ENCODE assay signal across 38 cellular contexts in the genomic region with DNA sequence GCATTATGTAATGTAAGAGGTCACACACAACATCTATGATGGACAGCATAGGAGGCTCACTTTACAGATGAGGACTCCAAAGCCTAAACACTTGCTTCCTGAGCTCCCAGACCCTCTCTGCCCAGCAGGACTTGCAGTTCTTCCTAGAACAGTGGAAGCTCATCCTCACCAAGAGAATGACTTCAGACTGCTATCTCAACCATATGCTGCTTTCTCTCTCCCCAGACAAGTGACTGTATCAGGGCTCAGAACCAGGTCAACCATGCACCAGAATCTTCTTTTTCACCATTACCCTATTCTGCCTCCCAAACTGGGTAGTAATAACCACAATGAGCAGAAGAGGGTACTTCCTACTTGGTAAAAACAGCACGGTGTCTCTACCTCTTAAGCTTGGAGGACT. TPM values are rescaled to one million over a fixed set of nuclear protein-coding genes. Genes with fewer than 3 reads are reported as not detected.
"Had no signal": no experiment of that assay in that cellular context is flagged by ENCODE, and none has a peak within 500 bp of the region (broad histone marks: within the 10 kb centered on the region; RNA-seq: fewer than 3 reads in every experiment).

No MANE protein-coding gene starts in this region.

- H3K4me3 ChIP-seq: PC-9, SJCRH30, SK-N-MC had no signal

- H3K4me3 Mint-ChIP-seq: activated CD4-positive, alpha-beta memory T cell treated with anti-CD3 and anti-CD28 coated beads for 36 hours; activated naive CD4-positive, alpha-beta T cell treated with anti-CD3 and anti-CD28 coated beads, Interleukin-2, amount 10 ng/mL, durations not matched to agents 7 days and 5 days; activated naive CD8-positive, alpha-beta T cell; activated naive CD8-positive, alpha-beta T cell treated with anti-CD3 and anti-CD28 coated beads, Interleukin-2, amount 50 U/mL, for 24 hours; activated T-cell treated with anti-CD3 and anti-CD28 coated beads, Interleukin-2, amount 50 U/mL, for 4 hours; activated T-helper 1 cell treated with anti-CD3 and anti-CD28 coated beads, Interleukin-12 subunit alpha, Interleukin-12 subunit beta, Interleukin-2, Interleukin-4 antibody, amounts not matched to agents 30 ng/mL and 10 ng/mL and 1 ng/mL, durations not matched to agents 14 hours and 24 hours and 36 hours; brain had no signal

- H2AFZ ChIP-seq: PC-9 had no signal

- H3K36me3 Mint-ChIP-seq: activated CD4-positive, alpha-beta memory T cell treated with anti-CD3 and anti-CD28 coated beads for 36 hours; activated naive CD4-positive, alpha-beta T cell treated with anti-CD3 and anti-CD28 coated beads, Interleukin-2, amount 10 ng/mL, durations not matched to agents 7 days and 5 days; activated naive CD8-positive, alpha-beta T cell had no signal

- H3K9me3 Mint-ChIP-seq: activated naive CD4-positive, alpha-beta T cell treated with anti-CD3 and anti-CD28 coated beads, Interleukin-2, amount 10 ng/mL, durations not matched to agents 7 days and 5 days; activated naive CD8-positive, alpha-beta T cell treated with anti-CD3 and anti-CD28 coated beads, Interleukin-2, amount 50 U/mL, for 24 hours; activated T-cell treated with anti-CD3 and anti-CD28 coated beads, Interleukin-2, amount 50 U/mL, for 4 hours; activated T-helper 1 cell treated with anti-CD3 and anti-CD28 coated beads, Interleukin-12 subunit alpha, Interleukin-12 subunit beta, Interleukin-2, Interleukin-4 antibody, amounts not matched to agents 30 ng/mL and 10 ng/mL and 1 ng/mL, durations not matched to agents 14 hours and 24 hours and 36 hours had no signal

- H3K27me3 ChIP-seq: SJCRH30 had no signal

- FAIRE-seq: bronchial epithelial cell, RCC 7860 had no signal

- H3K4me1 Mint-ChIP-seq: activated naive CD4-positive, alpha-beta T cell treated with anti-CD3 and anti-CD28 coated beads, Interleukin-2, amount 10 ng/mL, durations not matched to agents 7 days and 5 days; activated naive CD8-positive, alpha-beta T cell treated with anti-CD3 and anti-CD28 coated beads, Interleukin-2, amount 50 U/mL, for 24 hours had no signal

- H3K27me3 Mint-ChIP-seq: activated naive CD4-positive, alpha-beta T cell treated with anti-CD3 and anti-CD28 coated beads, Interleukin-2, amount 10 ng/mL, durations not matched to agents 7 days and 5 days; brain had no signal

- H3K27ac ChIP-seq: PC-9, RWPE1, SJCRH30, SK-N-MC had no signal

- ATAC-seq: activated naive CD8-positive, alpha-beta T cell treated with anti-CD3 and anti-CD28 coated beads, Interleukin-2, amount 50 U/mL, for 24 hours; activated T-cell treated with anti-CD3 and anti-CD28 coated beads, Interleukin-2, amount 50 U/mL, for 4 hours had no signal

- H3K4me2 ChIP-seq: PC-9 had no signal

- DNase-seq: activated CD4-positive, alpha-beta memory T cell treated with anti-CD3 and anti-CD28 coated beads for 36 hours; activated CD4-positive, alpha-beta T cell treated with anti-CD3 and anti-CD28 coated beads for 4 hours; activated CD4-positive, alpha-beta T cell treated with anti-CD3 and anti-CD28 coated beads, Interleukin-2, amount 50 U/mL, for 1 hour; activated CD4-positive, CD25-positive, alpha-beta regulatory T cell treated with anti-CD3 and anti-CD28 coated beads, Interleukin-2, amount 50 U/mL, for 72 hours; activated CD8-positive, alpha-beta memory T cell treated with anti-CD3 and anti-CD28 coated beads, Interleukin-2, amount 50 U/mL, for 4 hours; activated effector memory CD4-positive, alpha-beta T cell treated with Interleukin-2 at 50 U/mL for 16 hours; activated naive CD4-positive, alpha-beta T cell treated with anti-CD3 and anti-CD28 coated beads, Interleukin-2, amount 10 ng/mL, durations not matched to agents 7 days and 5 days; activated naive CD8-positive, alpha-beta T cell treated with anti-CD3 and anti-CD28 coated beads, Interleukin-2, amount 50 U/mL, for 24 hours; activated T-cell treated with anti-CD3 and anti-CD28 coated beads for 4 hours; activated T-cell treated with anti-CD3 and anti-CD28 coated beads, Interleukin-2, amount 50 U/mL, for 4 hours; anterior cingulate cortex; central memory CD4-positive, alpha-beta T cell; Kasumi-1; KBM-7; MM.1S; MV-4-11; NCI-H1092; NCI-H1436 treated with DMSO at 0.1 percent for 48 hours; NCI-H1694 treated with DMSO at 0.1 percent for 48 hours; NCI-H2029; NCI-H2107; NCI-H510A; NCI-H526; NCI-H748 treated with DMSO at 0.1 percent for 48 hours; NK-92 treated with Interleukin-12 subunit alpha and Interleukin-12 subunit beta, amount 100 ng/mL, for 24 hours; PC-9; SHP77; SJCRH30; T1000 had no signal

- H3K27ac Mint-ChIP-seq: activated CD4-positive, alpha-beta memory T cell treated with anti-CD3 and anti-CD28 coated beads for 36 hours; activated naive CD4-positive, alpha-beta T cell treated with anti-CD3 and anti-CD28 coated beads, Interleukin-2, amount 10 ng/mL, durations not matched to agents 7 days and 5 days; activated naive CD8-positive, alpha-beta T cell; activated naive CD8-positive, alpha-beta T cell treated with anti-CD3 and anti-CD28 coated beads, Interleukin-2, amount 50 U/mL, for 24 hours; activated T-helper 1 cell treated with anti-CD3 and anti-CD28 coated beads, Interleukin-12 subunit alpha, Interleukin-12 subunit beta, Interleukin-2, Interleukin-4 antibody, amounts not matched to agents 30 ng/mL and 10 ng/mL and 1 ng/mL, durations not matched to agents 14 hours and 24 hours and 36 hours; brain had no signal

RNA-seq across cellular contexts. Expression of gene RNF150, which starts 12.2 kb away (rescaled TPM):
- total RNA-seq: activated CD4-positive, alpha-beta memory T cell treated with anti-CD3 and anti-CD28 coated beads for 36 hours; activated T-helper 1 cell treated with anti-CD3 and anti-CD28 coated beads, Interleukin-12 subunit alpha, Interleukin-12 subunit beta, Interleukin-2, Interleukin-4 antibody, amounts not matched to agents 30 ng/mL and 10 ng/mL and 1 ng/mL, durations not matched to agents 14 hours and 24 hours and 36 hours; OCI-LY7; T-helper 2 cell treated with Interferon-gamma antibody and Interleukin-4, amounts not matched to agents 100 ng/mL and 5 ng/mL, for 36 hours had no signal
